ENCODE assay signal across 27 cellular contexts in the genomic region with DNA sequence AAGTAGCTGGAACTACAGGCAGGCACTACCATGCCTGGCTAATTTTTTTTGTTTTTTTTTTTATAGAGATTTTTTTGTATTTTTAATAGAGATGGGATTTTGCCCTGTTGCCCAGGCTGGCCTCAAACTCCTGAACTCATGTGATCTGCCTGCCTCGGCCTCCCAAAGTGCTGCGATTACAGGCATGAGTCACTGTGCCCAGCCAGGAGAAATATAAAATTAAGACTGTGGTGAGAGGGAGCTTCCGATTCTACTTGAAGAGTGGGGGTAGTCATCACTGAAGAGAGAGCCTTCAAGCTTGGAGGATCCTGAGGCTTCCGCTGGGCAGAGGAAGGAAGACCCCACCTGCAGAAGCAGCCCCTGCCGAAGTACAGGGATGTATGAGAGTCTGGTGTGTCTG. TPM values are rescaled to one million over a fixed set of nuclear protein-coding genes. Genes with fewer than 3 reads are reported as not detected.
A peak's percentile ranks its signal among the peaks of the same experiment; 100 is the strongest.
DNase-seq lines count a peak whose midpoint lies in the region; ATAC-seq and TF ChIP-seq lines count a peak whose summit lies in the region.
"Had no signal": no experiment of that assay in that cellular context is flagged by ENCODE, and none has a peak within 500 bp of the region (broad histone marks: within the 10 kb centered on the region; RNA-seq: fewer than 3 reads in every experiment).

No MANE protein-coding gene starts in this region.

- TF ChIP-seq CTCF in A673 (conservative IDR thresholded peaks at IDR 0.05; ENCODE audit: low read depth, low read length): no peak
- TF ChIP-seq CTCF in brain microvascular endothelial cell (IDR thresholded peaks at IDR 0.05; ENCODE audit: low read depth, low read length, missing control alignments): no peak
- no peak for TF ChIP-seq CTCF in left ventricle myocardium inferior (IDR thresholded peaks at IDR 0.05; ENCODE audit: borderline replicate concordance)

- POLR2A ChIA-PET in A673 (lab: Charles Lee; ENCODE audit: low non-redundant PET): no interaction called here

- H3K4me3 ChIP-seq in A673 (ENCODE audit: low read depth, low read length, poor library complexity, severe bottlenecking) (no peak overlapping the region), brain microvascular endothelial cell (ENCODE audit: low read depth, low read length) (no peak overlapping the region), left ventricle myocardium inferior (no peak overlapping the region)
- H3K4me3 ChIP-seq: ascending aorta, colonic mucosa, GM12878, GM23338, prostate gland, thyroid gland had no signal

- H3K36me3 ChIP-seq in A673 (ENCODE audit: insufficient read depth, low read length, poor library complexity, severe bottlenecking): no peaks in the 10 kb centered on the region
- H3K36me3 ChIP-seq in brain microvascular endothelial cell (replicated peaks): no peaks in the 10 kb centered on the region
- no peaks in the 10 kb centered on the region for H3K36me3 ChIP-seq in left ventricle myocardium inferior
- H3K36me3 ChIP-seq: ascending aorta, colonic mucosa, prostate gland, thyroid gland had no signal

- H3K9me3 ChIP-seq in A673 (ENCODE audit: low read depth, low read length, poor library complexity, severe bottlenecking): no peaks in the 10 kb centered on the region
- H3K9me3 ChIP-seq in left ventricle myocardium inferior (replicated peaks): no peaks in the 10 kb centered on the region
- H3K9me3 ChIP-seq: ascending aorta, colonic mucosa, prostate gland, thyroid gland had no signal

- CTCF ChIA-PET in A673 (lab: Charles Lee): interaction anchor here (0.6 kb wide), 1 partner anchor 41 kb away, joined by 14 read pairs; no protein-coding TSS in a partner anchor

- H3K4me1 ChIP-seq in A673 (ENCODE audit: insufficient read depth, low read length, poor library complexity, severe bottlenecking) (peaks cover 15% of the 10 kb centered on the region), left ventricle myocardium inferior (peaks cover 37% of the 10 kb centered on the region)
- H3K4me1 ChIP-seq: colonic mucosa, prostate gland had no signal

- in situ Hi-C loops in brain microvascular endothelial cell (cut with HindIII; ENCODE audit: low pct_ligation_motif_present, low sequenced_read_pairs): no loop called here

- intact Hi-C loops in A673 (cut with micrococcal nuclease; ENCODE audit: unreplicated experiment): no loop called here
- intact Hi-C loops in left ventricle myocardium inferior (cut with micrococcal nuclease): loop anchor here (10.0 kb wide), 1 partner anchor 128 kb away; no protein-coding TSS in a partner anchor
- intact Hi-C loops in Right ventricle myocardium inferior (cut with DNase I): loop anchor here (5.0 kb wide), 1 partner anchor 45 kb away; the partner anchor contains the start of gene GNA13

- no peaks in the 10 kb centered on the region for H3K27me3 ChIP-seq in A673 (replicated peaks; ENCODE audit: insufficient read depth, low read depth, low read length, poor library complexity)
- H3K27me3 ChIP-seq in brain microvascular endothelial cell (replicated peaks): no peaks in the 10 kb centered on the region
- no peaks in the 10 kb centered on the region for H3K27me3 ChIP-seq in left ventricle myocardium inferior (ENCODE audit: low read depth)
- H3K27me3 ChIP-seq: ascending aorta, colonic mucosa, thyroid gland had no signal

- BruUV-seq in A673 (replicated peaks; lab: Mats Ljungman, UMichigan): no TSS peak

- no peak for ATAC-seq in Right ventricle myocardium inferior
- ATAC-seq in GM18511 (IDR thresholded peaks at IDR 0.05; ENCODE audit: unreplicated experiment): no peak
- ATAC-seq: activated CD4-positive, CD25-positive, alpha-beta regulatory T cell treated with anti-CD3 and anti-CD28 coated beads, Interleukin-2, amount 50 U/mL, for 24 hours; activated CD8-positive, alpha-beta T cell treated with anti-CD3 and anti-CD28 coated beads, Interleukin-2, amount 10 ng/mL, durations not matched to agents 7 days and 5 days; GM12878; GM23338; left ventricle myocardium superior had no signal

- DNase-seq in A673 (ENCODE audit: low spot score) (peak; percentile 42), HK-2 (ENCODE audit: unreplicated experiment) (peak; percentile 48), RPMI7951 (ENCODE audit: low read depth) (peak; percentile 57), brain microvascular endothelial cell (peak; percentile 33), left ventricle myocardium inferior (no peak), Right ventricle myocardium inferior (ENCODE audit: missing footprints) (no peak), NCI-H2107 treated with DMSO at 0.1 percent for 48 hours (lab: John Stamatoyannopoulos, UW; ENCODE audit: unreplicated experiment) (no peak)
- DNase-seq: activated CD8-positive, alpha-beta T cell treated with anti-CD3 and anti-CD28 coated beads, Interleukin-2, amount 10 ng/mL, durations not matched to agents 7 days and 5 days; activated naive CD4-positive, alpha-beta T cell treated with anti-CD3 and anti-CD28 coated beads, Interleukin-2, amount 50 U/mL, for 16 hours; activated T-cell treated with anti-CD3 and anti-CD28 coated beads, Interleukin-2, amount 50 U/mL, for 1 hour; colonic mucosa; endodermal cell; GF-D8; head of caudate nucleus; left ventricle myocardium superior; NCI-H1436; NCI-H524 treated with DMSO at 0.1 percent for 48 hours; small intestine; stimulated activated naive CD4-positive, alpha-beta T cell; thyroid gland had no signal

- no peak overlapping the region for H3K27ac ChIP-seq in A673 (ENCODE audit: low read depth, low read length, poor library complexity, severe bottlenecking)
- H3K27ac ChIP-seq in brain microvascular endothelial cell: no peak overlapping the region
- no peak overlapping the region for H3K27ac ChIP-seq in left ventricle myocardium inferior (replicated peaks)
- H3K27ac ChIP-seq: ascending aorta, colonic mucosa, KMS-11, prostate gland, thyroid gland had no signal

RNA-seq across cellular contexts. Expression of gene RGS9, which starts 34.4 kb away (rescaled TPM):
- 1.8 and 2.8 TPM in 2 replicates for total RNA-seq in A673 (2021)
- total RNA-seq in RPMI7951 (2014; rRNA removed; shearing (Covaris generic)): 3.3 and 4.7 TPM in 2 replicates
- total RNA-seq in left ventricle myocardium inferior: 1.6 TPM
- 2.8 TPM for total RNA-seq in Right ventricle myocardium inferior

RNA-seq across cellular contexts. Expression of gene GNA13, which starts 46.2 kb away (rescaled TPM):
- total RNA-seq in A673 (2021) (39.2 and 41.2 TPM in 2 replicates), left ventricle myocardium inferior (19.7 TPM), Right ventricle myocardium inferior (22.1 TPM)
- 38.6 and 48.7 TPM in 2 replicates for total RNA-seq in RPMI7951 (2014; rRNA removed; shearing (Covaris generic))

Comparison
In these comparisons a context has a peak if more than half of its experiments do, and no peak if none do; other contexts are left out.
1. DNase-seq: peak in A673 (single experiment), HK-2 (single experiment), RPMI7951 (single experiment) and brain microvascular endothelial cell (single experiment); none in left ventricle myocardium inferior (single experiment), Right ventricle myocardium inferior (single experiment) and NCI-H2107 treated with DMSO at 0.1 percent for 48 hours (single experiment).